In the genomic region with DNA sequence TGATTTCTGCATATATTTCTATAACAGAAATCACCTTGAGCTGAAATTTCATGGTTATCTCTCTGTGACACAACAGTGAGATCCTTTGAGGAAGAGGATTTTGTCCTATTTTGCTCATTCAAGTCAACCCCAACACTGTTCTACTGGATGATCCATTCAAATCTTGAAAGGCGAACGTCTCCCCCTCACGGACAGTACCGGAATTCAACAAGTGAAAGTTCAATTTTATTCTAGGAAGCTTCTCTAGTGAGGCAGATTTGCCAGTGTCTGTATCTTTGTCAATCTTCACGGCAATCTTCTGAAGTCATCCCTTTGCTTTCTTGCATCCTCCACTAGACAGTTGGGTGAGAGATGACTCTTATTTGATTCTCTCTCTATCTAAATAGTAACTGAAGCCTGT, we compare ENCODE assay signal across 16 cellular contexts.
A peak's percentile ranks its signal among the peaks of the same experiment; 100 is the strongest.
DNase-seq lines count a peak whose midpoint lies in the region; ATAC-seq, FAIRE-seq and TF ChIP-seq lines count a peak whose summit lies in the region.
"Had no signal": no experiment of that assay in that cellular context is flagged by ENCODE, and none has a peak within 500 bp of the region (broad histone marks: within the 10 kb centered on the region; RNA-seq: fewer than 3 reads in every experiment).

No MANE protein-coding gene starts in this region.

- no peak overlapping the region for H2BK20ac ChIP-seq in H1 (ENCODE audit: low read length)

- H3K4me3 ChIP-seq in H1 (ENCODE audit: extremely low read depth in 1 of 4, insufficient read depth in 2 of 4, low read depth in 3 of 4, low read length in 4 of 4) (no peak overlapping the region), gastrocnemius medialis (no peak overlapping the region)
- H3K4me3 ChIP-seq: heart right ventricle had no signal

- no peak for TF ChIP-seq POLR2A in H1 (IDR thresholded peaks at IDR 0.05; ENCODE audit: control extremely low read depth in 1 of 2, low read depth in 2 of 2, low read length in 2 of 2)
- no peak for TF ChIP-seq POLR2A in gastrocnemius medialis (IDR thresholded peaks at IDR 0.05)

- FAIRE-seq in H1 (lab: Jason Lieb, UNC): peak; percentile 57
- FAIRE-seq: D721Med had no signal

- WGBS in H1 (ENCODE audit: extremely low coverage in 1 of 2, insufficient coverage in 1 of 2, insufficient read length in 1 of 2, insufficient replicate concordance in 2 of 2, low coverage in 1 of 2, low lambda C conversion rate in 2 of 2, missing lambda C conversion rate in 1 of 2), 2 experiments: 53% methylated on average over 5 of the region's 5 CpGs; no CpG with 5 or more reads in 1 of the 2 experiments

- H3K9me3 ChIP-seq in H1 (ENCODE audit: insufficient read depth in 2 of 2, low read depth in 1 of 2, low read length in 1 of 2): 0 out of 4 replicates have a peak, but pooled peaks cover 0 to 4% of the 10 kb centered on the region in 2 experiments
- no peaks in the 10 kb centered on the region for H3K9me3 ChIP-seq in gastrocnemius medialis

- H3K4ac ChIP-seq in H1 (replicated peaks; ENCODE audit: insufficient read length, low read depth, low read length): no peak overlapping the region

- H2BK12ac ChIP-seq in H1 (ENCODE audit: low read depth, low read length): no peak overlapping the region

- DNase-seq in activated CD8-positive, alpha-beta T cell treated with anti-CD3 and anti-CD28 coated beads for 36 hours: peak; percentile 5
- no peak for DNase-seq in activated CD8-positive, alpha-beta T cell treated with anti-CD3 and anti-CD28 coated beads, Interleukin-2, amount 10 ng/mL, durations not matched to agents 7 days and 5 days
- DNase-seq in NOMO-1 (lab: John Stamatoyannopoulos, UW; ENCODE audit: unreplicated experiment in 2 of 2) (peak; percentile 0 to 9), H1 (ENCODE audit: low read depth in 1 of 2, low spot score in 2 of 2) (peak in 1 of 2 experiments; percentile 2), osteocyte (ENCODE audit: extremely low spot score, unreplicated experiment) (no peak), gastrocnemius medialis (no peak), DMS 273 treated with DMSO at 0.1 percent for 48 hours (lab: John Stamatoyannopoulos, UW) (no peak)
- DNase-seq: activated B cell treated with CpG ODN at 0.5 μM for 24 hours; activated T-cell treated with anti-CD3 and anti-CD28 coated beads, Interleukin-2, amount 50 U/mL, for 1 hour; amygdala; heart right ventricle; NCI-H1417 treated with DMSO at 0.1 percent for 48 hours; NCI-H526 treated with DMSO at 0.1 percent for 48 hours had no signal

- peak; percentile 46 to 61; a peak in 3 of 4 replicates for TF ChIP-seq RAD21 in H1 (IDR thresholded peaks at IDR 0.05 in 1 of 2, conservative IDR thresholded peaks at IDR 0.05 in 1 of 2; ENCODE audit: low read depth in 2 of 2, low read length in 2 of 2)

- no peak overlapping the region for H3K4me2 ChIP-seq in H1 (ENCODE audit: insufficient read depth in 1 of 2, low read depth in 2 of 2, low read length in 2 of 2)

- H3K23ac ChIP-seq in H1 (ENCODE audit: insufficient read length): no peak overlapping the region

- no peaks in the 10 kb centered on the region for H3K36me3 ChIP-seq in H1 (ENCODE audit: control insufficient read depth in 2 of 4, insufficient read depth in 4 of 4, low read length in 3 of 4)
- no peaks in the 10 kb centered on the region for H3K36me3 ChIP-seq in gastrocnemius medialis
- H3K36me3 ChIP-seq: heart right ventricle had no signal

- H4K91ac ChIP-seq in H1 (replicated peaks; ENCODE audit: insufficient read length, low read length): no peak overlapping the region

- no peaks in the 10 kb centered on the region for H3K79me1 ChIP-seq in H1 (ENCODE audit: low read depth, low read length)

- H3K27me3 ChIP-seq in H1 (replicated peaks in 1 of 4; ENCODE audit: control insufficient read depth in 3 of 4, extremely low read depth in 1 of 4, insufficient read depth in 3 of 4, low read length in 3 of 4) (no peaks in the 10 kb centered on the region), gastrocnemius medialis (no peaks in the 10 kb centered on the region)
- H3K27me3 ChIP-seq: heart right ventricle had no signal

- no peaks in the 10 kb centered on the region for H3K27me3 Mint-ChIP-seq in activated CD8-positive, alpha-beta T cell treated with anti-CD3 and anti-CD28 coated beads for 36 hours
- H3K27me3 Mint-ChIP-seq in activated CD8-positive, alpha-beta T cell treated with anti-CD3 and anti-CD28 coated beads, Interleukin-2, amount 10 ng/mL, durations not matched to agents 7 days and 5 days (ENCODE audit: low read depth): no peaks in the 10 kb centered on the region
- H3K27me3 Mint-ChIP-seq in osteocyte (ENCODE audit: unreplicated experiment): no peaks in the 10 kb centered on the region
- H3K27me3 Mint-ChIP-seq: memory B cell had no signal

- H3K36me3 Mint-ChIP-seq in activated CD8-positive, alpha-beta T cell treated with anti-CD3 and anti-CD28 coated beads for 36 hours (ENCODE audit: low read depth): no peaks in the 10 kb centered on the region
- no peaks in the 10 kb centered on the region for H3K36me3 Mint-ChIP-seq in activated CD8-positive, alpha-beta T cell treated with anti-CD3 and anti-CD28 coated beads, Interleukin-2, amount 10 ng/mL, durations not matched to agents 7 days and 5 days (ENCODE audit: low read depth)
- H3K36me3 Mint-ChIP-seq in osteocyte (ENCODE audit: unreplicated experiment): no peaks in the 10 kb centered on the region
- H3K36me3 Mint-ChIP-seq: memory B cell had no signal

- no peak overlapping the region for H4K5ac ChIP-seq in H1 (ENCODE audit: insufficient read length, low read depth, low read length)

- CTCF ChIA-PET in activated CD8-positive, alpha-beta T cell treated with anti-CD3 and anti-CD28 coated beads for 36 hours (lab: Charles Lee): interaction anchor here (0.8 to 1.6 kb wide), 3 partner anchors 9 to 224 kb away, joined by 3 to 6 read pairs (median 4); no protein-coding TSS in a partner anchor
- CTCF ChIA-PET in activated CD8-positive, alpha-beta T cell treated with anti-CD3 and anti-CD28 coated beads, Interleukin-2, amount 10 ng/mL, durations not matched to agents 7 days and 5 days (lab: Charles Lee): interaction anchor here (1.0 to 2.7 kb wide), 3 partner anchors 16 to 224 kb away, joined by 3 to 8 read pairs (median 4); no protein-coding TSS in a partner anchor
- CTCF ChIA-PET in H1 (lab: Charles Lee; ENCODE audit: partially characterized antibody): interaction anchor here (0.5 to 1.9 kb wide), 15 partner anchors 15 to 917 kb away, joined by 3 to 7 read pairs (median 3); no protein-coding TSS in a partner anchor

- no peak overlapping the region for H3K9ac ChIP-seq in H1 (replicated peaks in 1 of 4; ENCODE audit: extremely low read depth in 1 of 4, low read depth in 3 of 4, low read length in 3 of 4)

- no peak overlapping the region for H2BK15ac ChIP-seq in H1 (ENCODE audit: low read length)

- H2BK5ac ChIP-seq in H1 (ENCODE audit: low read depth, low read length): no peak overlapping the region

- TF ChIP-seq EP300 in H1 (IDR thresholded peaks at IDR 0.05; ENCODE audit: borderline replicate concordance in 1 of 2, low read depth in 2 of 2, low read length in 2 of 2): no peak

- H3K23me2 ChIP-seq in H1 (ENCODE audit: low read depth, low read length): no peaks in the 10 kb centered on the region

- no peak overlapping the region for H3K14ac ChIP-seq in H1 (ENCODE audit: insufficient read length)

- H4K20me1 ChIP-seq in H1 (replicated peaks in 1 of 2; ENCODE audit: control insufficient read depth in 1 of 2, insufficient read depth in 2 of 2, low read length in 2 of 2): no peaks in the 10 kb centered on the region

- ATAC-seq in activated CD8-positive, alpha-beta T cell treated with anti-CD3 and anti-CD28 coated beads for 36 hours: no peak
- no peak for ATAC-seq in activated CD8-positive, alpha-beta T cell treated with anti-CD3 and anti-CD28 coated beads, Interleukin-2, amount 10 ng/mL, durations not matched to agents 7 days and 5 days
- ATAC-seq in gastrocnemius medialis (no peak), GM18867 (IDR thresholded peaks at IDR 0.05; ENCODE audit: unreplicated experiment) (no peak)
- ATAC-seq: heart right ventricle had no signal

- no peak overlapping the region for H2BK120ac ChIP-seq in H1 (replicated peaks; ENCODE audit: low read depth, low read length)

- intact Hi-C loops in activated CD8-positive, alpha-beta T cell treated with anti-CD3 and anti-CD28 coated beads for 36 hours (cut with micrococcal nuclease): no loop called here
- intact Hi-C loops in gastrocnemius medialis (cut with DNase I; ENCODE audit: low total_unique reads): no loop called here

- H3K27ac ChIP-seq in H1 (ENCODE audit: low read depth, low read length): no peak overlapping the region
- no peak overlapping the region for H3K27ac ChIP-seq in gastrocnemius medialis
- H3K27ac ChIP-seq: heart right ventricle had no signal

- H3K4me1 Mint-ChIP-seq in activated CD8-positive, alpha-beta T cell treated with anti-CD3 and anti-CD28 coated beads for 36 hours (ENCODE audit: low read depth): peaks cover 2% of the 10 kb centered on the region
- H3K4me1 Mint-ChIP-seq in activated CD8-positive, alpha-beta T cell treated with anti-CD3 and anti-CD28 coated beads, Interleukin-2, amount 10 ng/mL, durations not matched to agents 7 days and 5 days (ENCODE audit: low read depth): no peaks in the 10 kb centered on the region
- H3K4me1 Mint-ChIP-seq in osteocyte (ENCODE audit: unreplicated experiment): no peaks in the 10 kb centered on the region
- H3K4me1 Mint-ChIP-seq: activated B cell treated with CpG ODN at 0.5 μM for 24 hours, memory B cell had no signal

- no peak overlapping the region for H4K8ac ChIP-seq in H1 (ENCODE audit: extremely low read depth, insufficient read depth, low read length)

- H3K27ac Mint-ChIP-seq in activated CD8-positive, alpha-beta T cell treated with anti-CD3 and anti-CD28 coated beads for 36 hours: no peak overlapping the region
- no peak overlapping the region for H3K27ac Mint-ChIP-seq in activated CD8-positive, alpha-beta T cell treated with anti-CD3 and anti-CD28 coated beads, Interleukin-2, amount 10 ng/mL, durations not matched to agents 7 days and 5 days
- no peak overlapping the region for H3K27ac Mint-ChIP-seq in osteocyte (ENCODE audit: unreplicated experiment)
- H3K27ac Mint-ChIP-seq: activated B cell treated with CpG ODN at 0.5 μM for 24 hours, memory B cell had no signal

- no peak overlapping the region for H3K18ac ChIP-seq in H1 (ENCODE audit: extremely low read depth, low read length)

- POLR2A ChIA-PET in activated CD8-positive, alpha-beta T cell treated with anti-CD3 and anti-CD28 coated beads for 36 hours (lab: Charles Lee): no interaction called here
- POLR2A ChIA-PET in activated CD8-positive, alpha-beta T cell treated with anti-CD3 and anti-CD28 coated beads, Interleukin-2, amount 10 ng/mL, durations not matched to agents 7 days and 5 days (lab: Charles Lee): no interaction called here
- POLR2A ChIA-PET in H1 (lab: Charles Lee; ENCODE audit: partially characterized antibody): no interaction called here

- no peak overlapping the region for H2AFZ ChIP-seq in H1 (ENCODE audit: low read length)

- H3K79me2 ChIP-seq in H1 (ENCODE audit: control insufficient read depth in 1 of 2, insufficient read depth in 2 of 2, low read length in 2 of 2): no peaks in the 10 kb centered on the region

- H3K4me3 Mint-ChIP-seq in activated CD8-positive, alpha-beta T cell treated with anti-CD3 and anti-CD28 coated beads for 36 hours: no peak overlapping the region
- H3K4me3 Mint-ChIP-seq in activated CD8-positive, alpha-beta T cell treated with anti-CD3 and anti-CD28 coated beads, Interleukin-2, amount 10 ng/mL, durations not matched to agents 7 days and 5 days: no peak overlapping the region
- H3K4me3 Mint-ChIP-seq in osteocyte (ENCODE audit: unreplicated experiment): no peak overlapping the region
- H3K4me3 Mint-ChIP-seq: activated B cell treated with CpG ODN at 0.5 μM for 24 hours, memory B cell had no signal

- TF ChIP-seq CTCF in activated CD8-positive, alpha-beta T cell treated with anti-CD3 and anti-CD28 coated beads for 36 hours (IDR thresholded peaks at IDR 0.05): no peak
- TF ChIP-seq CTCF in H1 (IDR thresholded peaks at IDR 0.05; ENCODE audit: control extremely low read depth in 1 of 3, insufficient read depth in 1 of 3, low read depth in 1 of 3, low read length in 3 of 3) (peak in 2 of 3 experiments; percentile 32 to 33; a peak in 2 of 4 replicates), osteocyte (IDR thresholded peaks at IDR 0.05) (peak; percentile 15), gastrocnemius medialis (IDR thresholded peaks at IDR 0.05 in 4 of 5, conservative IDR thresholded peaks at IDR 0.05 in 1 of 5) (no peak)

- in situ Hi-C loops in gastrocnemius medialis (cut with MboI; ENCODE audit: low sequenced_read_pairs in 4 of 4): no loop called here

- no peak overlapping the region for H3K56ac ChIP-seq in H1 (replicated peaks; ENCODE audit: insufficient read length, low read depth, low read length)

- H3K4me1 ChIP-seq in H1 (replicated peaks in 1 of 4; ENCODE audit: control insufficient read depth in 3 of 4, insufficient read depth in 4 of 4, low read length in 3 of 4) (no peaks in the 10 kb centered on the region), gastrocnemius medialis (no peaks in the 10 kb centered on the region)
- H3K4me1 ChIP-seq: heart right ventricle had no signal

- peaks cover 6% of the 10 kb centered on the region for H3K9me3 Mint-ChIP-seq in activated CD8-positive, alpha-beta T cell treated with anti-CD3 and anti-CD28 coated beads for 36 hours
- peaks cover 5% of the 10 kb centered on the region for H3K9me3 Mint-ChIP-seq in activated CD8-positive, alpha-beta T cell treated with anti-CD3 and anti-CD28 coated beads, Interleukin-2, amount 10 ng/mL, durations not matched to agents 7 days and 5 days (ENCODE audit: insufficient read depth)
- H3K9me3 Mint-ChIP-seq in osteocyte (ENCODE audit: unreplicated experiment): peaks cover 17% of the 10 kb centered on the region

- H2AK5ac ChIP-seq in H1 (ENCODE audit: low read depth, low read length): no peak overlapping the region

Comparison
In these comparisons a context has a peak if more than half of its experiments do, and no peak if none do; other contexts are left out.
1. DNase-seq: peak in activated CD8-positive, alpha-beta T cell treated with anti-CD3 and anti-CD28 coated beads for 36 hours (single experiment) and NOMO-1 (2 of 2); none in activated CD8-positive, alpha-beta T cell treated with anti-CD3 and anti-CD28 coated beads, Interleukin-2, amount 10 ng/mL, durations not matched to agents 7 days and 5 days (single experiment), osteocyte (single experiment), gastrocnemius medialis (0 of 2) and DMS 273 treated with DMSO at 0.1 percent for 48 hours (single experiment).
2. CTCF ChIP-seq: peak in H1 (2 of 3) and osteocyte (single experiment); none in activated CD8-positive, alpha-beta T cell treated with anti-CD3 and anti-CD28 coated beads for 36 hours (single experiment) and gastrocnemius medialis (0 of 5).